ENCODE assay signal across 1 cellular context in genomic region chr2:100046961-100047950, GRCh38.
TF ChIP-seq lines count a peak whose summit lies in the region.

No MANE protein-coding gene starts in this region.

TF ChIP-seq in IMR-90, 13 proteins besides CTCF, POLR2A, EP300 and RAD21 (continued from another document):
- TF ChIP-seq RCOR1 (IDR thresholded peaks at IDR 0.05; ENCODE audit: insufficient replicate concordance, low read length) (no peak), USF2 (IDR thresholded peaks at IDR 0.05; ENCODE audit: low read depth, low read length) (no peak)
